In the genomic region with DNA sequence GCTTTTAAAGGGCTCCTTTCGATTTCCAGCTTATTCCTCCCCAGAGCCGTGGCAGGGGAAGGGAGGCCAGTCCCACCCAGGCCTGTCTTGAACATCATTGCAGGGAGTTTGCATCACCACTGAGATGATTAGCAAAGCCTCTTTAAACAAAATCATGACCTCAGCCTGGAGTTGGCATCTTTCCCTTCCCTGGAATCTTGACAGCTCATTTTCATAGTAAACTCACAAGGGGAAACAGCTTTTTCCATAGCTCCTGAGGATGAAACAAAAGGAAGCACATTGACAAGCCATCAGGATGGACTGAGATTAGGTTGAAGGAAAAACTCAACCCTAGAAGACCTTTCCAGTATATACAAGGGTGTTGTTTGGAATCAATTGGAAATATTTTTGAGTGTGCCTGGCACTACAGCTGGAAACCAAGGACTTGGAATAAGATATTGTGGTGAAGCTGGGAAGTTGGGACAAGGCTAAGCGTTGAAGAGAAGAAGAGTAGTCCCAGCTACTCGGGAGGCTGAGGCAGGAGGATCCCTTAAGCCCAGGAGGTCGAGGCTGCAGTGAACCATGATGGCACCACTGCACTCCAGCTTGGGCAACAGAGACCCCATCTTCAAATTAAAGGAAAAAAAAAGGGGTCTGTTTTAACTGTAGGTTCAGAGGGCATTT, we compare ENCODE assay signal across 10 cellular contexts. TPM values are rescaled to one million over a fixed set of nuclear protein-coding genes. Genes with fewer than 3 reads are reported as not detected.
DNase-seq lines count a peak whose midpoint lies in the region; ATAC-seq, FAIRE-seq and TF ChIP-seq lines count a peak whose summit lies in the region.
"Had no signal": no experiment of that assay in that cellular context is flagged by ENCODE, and none has a peak within 500 bp of the region (broad histone marks: within the 10 kb centered on the region; RNA-seq: fewer than 3 reads in every experiment).

No MANE protein-coding gene starts in this region.

- WGBS in liver = 65% methylated on average over 5 of the region's 5 CpGs
- WGBS in tibial nerve, 2 donors = 50% methylated on average over 5 of the region's 5 CpGs
- 76% methylated on average over 5 of the region's 5 CpGs for WGBS in prostate gland

- H3K9me3 Mint-ChIP-seq in chondrocyte (ENCODE audit: low read depth) = no peaks in the 10 kb centered on the region
- no peaks in the 10 kb centered on the region for H3K9me3 Mint-ChIP-seq in stimulated activated naive CD8-positive, alpha-beta T cell treated with anti-CD3 and anti-CD28 coated beads, Interleukin-15, amount 100 ng/mL, for 72 hours

- intact Hi-C loops in prostate gland (cut with DNase I) = no loop called here

- H3K36me3 ChIP-seq in liver (ENCODE audit: control insufficient read depth in 4 of 4, insufficient read depth in 3 of 4, low read depth in 1 of 4, low read length in 3 of 4) (no peaks in the 10 kb centered on the region), tibial nerve (peaks cover 0 to 1% (median 0%) of the 10 kb centered on the region in 3 donors), prostate gland (no peaks in the 10 kb centered on the region)

- peak overlapping the region; percentile 96 for H3K27ac Mint-ChIP-seq in chondrocyte (ENCODE audit: unreplicated experiment)
- no peak overlapping the region for H3K27ac Mint-ChIP-seq in stimulated activated naive CD8-positive, alpha-beta T cell treated with anti-CD3 and anti-CD28 coated beads, Interleukin-15, amount 100 ng/mL, for 72 hours

- no peak overlapping the region for H3K4me3 ChIP-seq in liver (ENCODE audit: low read depth in 1 of 3, low read length in 3 of 3)
- no peak overlapping the region for H3K4me3 ChIP-seq in tibial nerve
- no peak overlapping the region for H3K4me3 ChIP-seq in prostate gland

- H3K4me3 Mint-ChIP-seq in chondrocyte (ENCODE audit: unreplicated experiment) = peak overlapping the region; percentile 42
- no peak overlapping the region for H3K4me3 Mint-ChIP-seq in stimulated activated naive CD8-positive, alpha-beta T cell treated with anti-CD3 and anti-CD28 coated beads, Interleukin-15, amount 100 ng/mL, for 72 hours

- peak in 1 of 2 donors; percentile 4 for TF ChIP-seq POLR2A in tibial nerve (IDR thresholded peaks at IDR 0.05)
- no peak for TF ChIP-seq POLR2A in prostate gland (IDR thresholded peaks at IDR 0.05)

- H3K27me3 ChIP-seq in liver (ENCODE audit: control insufficient read depth in 4 of 4, insufficient read depth in 4 of 4, low read length in 3 of 4) (no peaks in the 10 kb centered on the region), tibial nerve (no peaks in the 10 kb centered on the region), prostate gland (replicated peaks; ENCODE audit: insufficient read depth) (no peaks in the 10 kb centered on the region)

- H3K4me1 ChIP-seq in liver (ENCODE audit: control insufficient read depth in 4 of 4, insufficient read depth in 4 of 4, low read length in 3 of 4) = peaks cover 3 to 10% (median 6%) of the 10 kb centered on the region in 4 donors
- peaks cover 0 to 61% (median 13%) of the 10 kb centered on the region in 4 donors for H3K4me1 ChIP-seq in tibial nerve
- no peaks in the 10 kb centered on the region for H3K4me1 ChIP-seq in prostate gland (replicated peaks)

- peak; percentile 56 to 90 for TF ChIP-seq EP300 in tibial nerve (IDR thresholded peaks at IDR 0.05)

- H3K27ac ChIP-seq in liver (ENCODE audit: low read depth in 1 of 2, low read length in 2 of 2) = peak overlapping the region in 1 of 2 donors; percentile 38
- peak overlapping the region; percentile 25 to 96 (median 74) for H3K27ac ChIP-seq in tibial nerve
- no peak overlapping the region for H3K27ac ChIP-seq in prostate gland

- H3K27me3 Mint-ChIP-seq in chondrocyte (ENCODE audit: low read depth) = no peaks in the 10 kb centered on the region
- peaks cover 58% of the 10 kb centered on the region for H3K27me3 Mint-ChIP-seq in stimulated activated naive CD8-positive, alpha-beta T cell treated with anti-CD3 and anti-CD28 coated beads, Interleukin-15, amount 100 ng/mL, for 72 hours

- TF ChIP-seq RAD21 in liver (IDR thresholded peaks at IDR 0.05) = peak; percentile 31 to 39

- FAIRE-seq in GM19239 (lab: Jason Lieb, UNC) = no peak
- FAIRE-seq: endometrium had no signal

- no peak for ATAC-seq in HG02759 (IDR thresholded peaks at IDR 0.05; ENCODE audit: unreplicated experiment)
- no peak for ATAC-seq in stimulated activated naive CD8-positive, alpha-beta T cell treated with anti-CD3 and anti-CD28 coated beads, Interleukin-15, amount 100 ng/mL, for 72 hours

- H3K36me3 Mint-ChIP-seq in chondrocyte (ENCODE audit: low read depth) = peaks cover 1% of the 10 kb centered on the region

- DNase-seq in HuH-7.5 (ENCODE audit: low spot score) = peak; percentile 60
- DNase-seq in chondrocyte (ENCODE audit: low spot score) = no peak
- peak; percentile 78 to 96 for DNase-seq in tibial nerve (ENCODE audit: low spot score in 2 of 2)
- DNase-seq in GM19239 (ENCODE audit: insufficient read length, low spot score) = no peak
- no peak for DNase-seq in stimulated activated naive CD8-positive, alpha-beta T cell treated with anti-CD3 and anti-CD28 coated beads, Interleukin-15, amount 100 ng/mL, for 72 hours
- no peak for DNase-seq in prostate gland (ENCODE audit: low spot score)
- DNase-seq: SHP77 treated with DMSO at 0.1 percent for 48 hours had no signal

- TF ChIP-seq CTCF in chondrocyte (IDR thresholded peaks at IDR 0.05) (no peak), liver (IDR thresholded peaks at IDR 0.05; ENCODE audit: low read depth, low read length, missing input control) (peak; percentile 2), tibial nerve (IDR thresholded peaks at IDR 0.05) (no peak), prostate gland (IDR thresholded peaks at IDR 0.05) (no peak)

- H3K4me1 Mint-ChIP-seq in chondrocyte (ENCODE audit: low read depth) = peaks cover 60% of the 10 kb centered on the region
- peaks cover 6% of the 10 kb centered on the region for H3K4me1 Mint-ChIP-seq in stimulated activated naive CD8-positive, alpha-beta T cell treated with anti-CD3 and anti-CD28 coated beads, Interleukin-15, amount 100 ng/mL, for 72 hours

- no peaks in the 10 kb centered on the region for H3K9me3 ChIP-seq in liver (ENCODE audit: control insufficient read depth in 4 of 4, low read length in 3 of 4)
- H3K9me3 ChIP-seq in tibial nerve = no peaks in the 10 kb centered on the region
- no peaks in the 10 kb centered on the region for H3K9me3 ChIP-seq in prostate gland

- no peak overlapping the region for H3K9ac ChIP-seq in liver (ENCODE audit: low read depth in 1 of 2, low read length in 2 of 2)

TF ChIP-seq in liver, 16 proteins besides CTCF, POLR2A, EP300 and RAD21 (continues in another document):
- peak; percentile 51 for TF ChIP-seq SP1 (IDR thresholded peaks at IDR 0.05)
- peak; percentile 78 for TF ChIP-seq NR2F2 (IDR thresholded peaks at IDR 0.05)
- TF ChIP-seq FOXA1 (IDR thresholded peaks at IDR 0.05) = no peak
- TF ChIP-seq HNF4G (IDR thresholded peaks at IDR 0.05) = no peak
- TF ChIP-seq, protein P1, sequence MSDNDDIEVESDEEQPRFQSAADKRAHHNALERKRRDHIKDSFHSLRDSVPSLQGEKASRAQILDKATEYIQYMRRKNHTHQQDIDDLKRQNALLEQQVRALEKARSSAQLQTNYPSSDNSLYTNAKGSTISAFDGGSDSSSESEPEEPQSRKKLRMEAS (IDR thresholded peaks at IDR 0.05) = no peak
- no peak for TF ChIP-seq TAF1 (conservative IDR thresholded peaks at IDR 0.05)
- peak; percentile 31 to 36 for TF ChIP-seq HNF4A (conservative IDR thresholded peaks at IDR 0.05)
- TF ChIP-seq, protein P2, sequence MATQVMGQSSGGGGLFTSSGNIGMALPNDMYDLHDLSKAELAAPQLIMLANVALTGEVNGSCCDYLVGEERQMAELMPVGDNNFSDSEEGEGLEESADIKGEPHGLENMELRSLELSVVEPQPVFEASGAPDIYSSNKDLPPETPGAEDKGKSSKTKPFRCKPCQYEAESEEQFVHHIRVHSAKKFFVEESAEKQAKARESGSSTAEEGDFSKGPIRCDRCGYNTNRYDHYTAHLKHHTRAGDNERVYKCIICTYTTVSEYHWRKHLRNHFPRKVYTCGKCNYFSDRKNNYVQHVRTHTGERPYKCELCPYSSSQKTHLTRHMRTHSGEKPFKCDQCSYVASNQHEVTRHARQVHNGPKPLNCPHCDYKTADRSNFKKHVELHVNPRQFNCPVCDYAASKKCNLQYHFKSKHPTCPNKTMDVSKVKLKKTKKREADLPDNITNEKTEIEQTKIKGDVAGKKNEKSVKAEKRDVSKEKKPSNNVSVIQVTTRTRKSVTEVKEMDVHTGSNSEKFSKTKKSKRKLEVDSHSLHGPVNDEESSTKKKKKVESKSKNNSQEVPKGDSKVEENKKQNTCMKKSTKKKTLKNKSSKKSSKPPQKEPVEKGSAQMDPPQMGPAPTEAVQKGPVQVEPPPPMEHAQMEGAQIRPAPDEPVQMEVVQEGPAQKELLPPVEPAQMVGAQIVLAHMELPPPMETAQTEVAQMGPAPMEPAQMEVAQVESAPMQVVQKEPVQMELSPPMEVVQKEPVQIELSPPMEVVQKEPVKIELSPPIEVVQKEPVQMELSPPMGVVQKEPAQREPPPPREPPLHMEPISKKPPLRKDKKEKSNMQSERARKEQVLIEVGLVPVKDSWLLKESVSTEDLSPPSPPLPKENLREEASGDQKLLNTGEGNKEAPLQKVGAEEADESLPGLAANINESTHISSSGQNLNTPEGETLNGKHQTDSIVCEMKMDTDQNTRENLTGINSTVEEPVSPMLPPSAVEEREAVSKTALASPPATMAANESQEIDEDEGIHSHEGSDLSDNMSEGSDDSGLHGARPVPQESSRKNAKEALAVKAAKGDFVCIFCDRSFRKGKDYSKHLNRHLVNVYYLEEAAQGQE (IDR thresholded peaks at IDR 0.05) = peak; percentile 55

RNA-seq across cellular contexts. Expression of a gene that starts 3.1 kb away (rescaled TPM):
- total RNA-seq in chondrocyte (79.4 to 138 TPM (median 135 TPM) in 3 replicates), liver (1 to 10 TPM in 1 of 2 donors, under 1 TPM in 1; 0.89 to 1.2 TPM), tibial nerve (10 to 100 TPM; 29.9 to 86.3 (median 54.8) TPM), prostate gland (10 to 100 TPM; 24.6 to 43.3 TPM)
- 1 to 10 TPM; 1.8 to 2.9 TPM for polyA plus RNA-seq in liver

RNA-seq across cellular contexts. Expression of a gene that starts 35.2 kb away (rescaled TPM):
- total RNA-seq in chondrocyte (1.8 to 2.3 TPM (median 2.2 TPM) in 3 replicates), liver (under 1 TPM; 0.42 to 0.70 TPM), tibial nerve (1 to 10 TPM; 1.2 to 9.8 (median 3.0) TPM), prostate gland (1 to 10 TPM; 3.2 to 6.6 TPM)
- under 1 TPM; 0.76 to 0.87 TPM for polyA plus RNA-seq in liver

RNA-seq across cellular contexts. Expression of a gene that starts 35.6 kb away (rescaled TPM):
- total RNA-seq in chondrocyte (4.9 to 8.8 TPM (median 6.4 TPM) in 3 replicates), liver (1 to 10 TPM in 1 of 2 donors, under 1 TPM in 1; 0.33 to 1.1 TPM), tibial nerve (10 to 100 TPM in 2 of 4 donors, 1 to 10 TPM in 2; 8.8 to 11.1 (median 9.5) TPM), prostate gland (10 to 100 TPM in 1 of 2 donors, 1 to 10 TPM in 1; 9.8 to 13.3 TPM)
- under 1 TPM; 0.20 to 0.29 TPM for polyA plus RNA-seq in liver

Comparison
In these comparisons a context has a peak if more than half of its experiments do, and no peak if none do; other contexts are left out.
1. DNase-seq: peak in HuH-7.5 (single experiment) and tibial nerve (2 of 2); none in chondrocyte (single experiment), GM19239 (single experiment), stimulated activated naive CD8-positive, alpha-beta T cell treated with anti-CD3 and anti-CD28 coated beads, Interleukin-15, amount 100 ng/mL, for 72 hours (0 of 2) and prostate gland (single experiment).
2. H3K27ac ChIP-seq: peak in tibial nerve (4 of 4); none in prostate gland (0 of 2).
3. RNA of a gene that starts 3.1 kb away (total RNA-seq): 79.4 to 138 TPM in chondrocyte, 29.9 to 86.3 TPM in tibial nerve and 24.6 to 43.3 TPM in prostate gland; 0.89 to 1.2 TPM in liver; every median in the first group is over 10 times any median in the second.